ENCODE assay signal across 20 cellular contexts in the genomic region with DNA sequence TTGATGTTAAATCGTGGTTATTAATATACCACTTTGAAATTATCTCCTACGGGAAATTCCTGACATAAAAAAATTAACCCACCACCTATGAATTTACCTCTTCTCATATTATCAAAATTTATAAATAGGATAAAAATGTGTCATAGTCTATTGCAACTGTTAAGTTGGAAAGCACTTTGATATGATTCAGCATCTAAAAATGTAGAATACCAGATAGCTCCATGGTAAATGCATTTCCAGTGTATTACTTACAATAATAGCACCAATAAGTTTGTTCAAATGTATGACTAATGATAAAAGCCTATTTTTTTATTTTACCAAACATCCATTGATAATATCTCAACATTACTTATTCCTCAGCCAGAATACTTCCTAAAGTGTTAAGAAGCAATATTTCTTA. TPM values are rescaled to one million over a fixed set of nuclear protein-coding genes. Genes with fewer than 3 reads are reported as not detected.
DNase-seq lines count a peak whose midpoint lies in the region; ATAC-seq and TF ChIP-seq lines count a peak whose summit lies in the region.
"Had no signal": no experiment of that assay in that cellular context is flagged by ENCODE, and none has a peak within 500 bp of the region (broad histone marks: within the 10 kb centered on the region; RNA-seq: fewer than 3 reads in every experiment).

No MANE protein-coding gene starts in this region.

- no peak overlapping the region for H3K9ac ChIP-seq in PC-3 (ENCODE audit: low read length)

- H3F3A ChIP-seq in PC-3 (ENCODE audit: low read length, unreplicated experiment) = no peaks in the 10 kb centered on the region

- H3K4me3 ChIP-seq in PC-3 (ENCODE audit: low read length) (no peak overlapping the region), choroid plexus epithelial cell (ENCODE audit: low read depth, low read length) (no peak overlapping the region), transverse colon (no peak overlapping the region)
- H3K4me3 ChIP-seq: A549, SJSA1 had no signal

- ATAC-seq in PC-3 (peak; percentile 86), GM19397 (IDR thresholded peaks at IDR 0.05; ENCODE audit: unreplicated experiment) (no peak), GM18511 (IDR thresholded peaks at IDR 0.05; ENCODE audit: unreplicated experiment) (no peak)
- ATAC-seq: A549 had no signal

- intact Hi-C loops in PC-3 (cut with micrococcal nuclease) (loop anchor here (10.0 kb wide), 1 partner anchor 295 kb away; no protein-coding TSS in a partner anchor), transverse colon (cut with DNase I; ENCODE audit: low total_unique reads) (no loop called here)

- H3K79me2 ChIP-seq in PC-3 (ENCODE audit: low read length) = no peaks in the 10 kb centered on the region

- CTCF ChIA-PET in PC-3 (lab: Charles Lee) = no interaction called here

- no TSS peak for BruUV-seq in PC-3 (replicated peaks; lab: Mats Ljungman, UMichigan)

- in situ Hi-C loops in transverse colon (cut with MboI; ENCODE audit: low pct_ligation_motif_present in 1 of 4, low pct_unique_long_range_greater_than_20kb in 1 of 4, low sequenced_read_pairs in 3 of 4) = no loop called here

- H3K9me2 ChIP-seq in PC-3 (replicated peaks; ENCODE audit: low read length) = no peaks in the 10 kb centered on the region

- H3K27ac ChIP-seq in PC-3 (ENCODE audit: low read length) (peak overlapping the region; percentile 49), transverse colon (no peak overlapping the region)
- H3K27ac ChIP-seq: A549, RWPE1, SJSA1 had no signal

- 71 to 74% methylated on average over 2 of the region's 2 CpGs for WGBS in transverse colon (ENCODE audit: low coverage in 1 of 2), 2 donors

- no peak overlapping the region for H2AFZ ChIP-seq in PC-3 (ENCODE audit: low read length)

- no peak for TF ChIP-seq CTCF in PC-3 (conservative IDR thresholded peaks at IDR 0.05; ENCODE audit: low read depth, low read length)
- no peak for TF ChIP-seq CTCF in choroid plexus epithelial cell (conservative IDR thresholded peaks at IDR 0.05; ENCODE audit: low read depth, low read length)
- TF ChIP-seq CTCF in transverse colon (IDR thresholded peaks at IDR 0.05) = no peak

- H3K27me3 ChIP-seq in PC-3 (ENCODE audit: low read length) (no peaks in the 10 kb centered on the region), transverse colon (no peaks in the 10 kb centered on the region)
- H3K27me3 ChIP-seq: SJSA1 had no signal

- no peak for TF ChIP-seq POLR2A in transverse colon (IDR thresholded peaks at IDR 0.05)

- no peaks in the 10 kb centered on the region for H3K36me3 ChIP-seq in PC-3 (ENCODE audit: low read depth, low read length)
- no peaks in the 10 kb centered on the region for H3K36me3 ChIP-seq in transverse colon
- H3K36me3 ChIP-seq: SJSA1 had no signal

- H4K20me1 ChIP-seq in PC-3 (ENCODE audit: low read length) = no peaks in the 10 kb centered on the region

- DNase-seq in ELR (ENCODE audit: low read depth) (peak; percentile 49), PC-3 (peak; percentile 53), choroid plexus epithelial cell (ENCODE audit: low read depth) (peak; percentile 28), iris pigment epithelial cell (ENCODE audit: low read depth) (peak; percentile 44), transverse colon (no peak), activated gamma-delta T cell (lab: John Stamatoyannopoulos, UW) (no peak)
- DNase-seq: COR-L47, DMS153, KG1, NCI-H1105, NCI-H187 treated with DMSO at 0.1 percent for 48 hours, NCI-H2171, NCI-H510A, OCI-M1 had no signal

- no peaks in the 10 kb centered on the region for H3K9me3 ChIP-seq in PC-3 (ENCODE audit: low read length)
- no peaks in the 10 kb centered on the region for H3K9me3 ChIP-seq in transverse colon
- H3K9me3 ChIP-seq: SJSA1 had no signal

- no peak overlapping the region for H3K4me2 ChIP-seq in PC-3 (ENCODE audit: low read length)
- H3K4me2 ChIP-seq: A549 had no signal

- POLR2A ChIA-PET in PC-3 (lab: Charles Lee; ENCODE audit: unreplicated experiment) = interaction anchor here (0.5 kb wide), 1 partner anchor 1465 kb away, joined by 4 read pairs; no protein-coding TSS in a partner anchor

- no peak for TF ChIP-seq EP300 in transverse colon (IDR thresholded peaks at IDR 0.05; ENCODE audit: low read depth)

- H3K4me1 ChIP-seq in PC-3 (ENCODE audit: insufficient read depth, low read length) (peaks cover 5% of the 10 kb centered on the region; the same call in 1 of the 2 replicates), transverse colon (no peaks in the 10 kb centered on the region)
- H3K4me1 ChIP-seq: A549, SJSA1 had no signal

RNA-seq across cellular contexts. Expression of gene KCND2, which starts 13.6 kb away (rescaled TPM):
- total RNA-seq in PC-3 (2014; rRNA removed) (0.17 and 0.33 TPM in 2 replicates), transverse colon (under 1 TPM in 3 of 4 donors, not detected in 1; 0.14 to 1.00 (median 0.32) TPM)
- total RNA-seq: MCF 10A, SJSA1 had no signal

Comparison
In these comparisons a context has a peak if more than half of its experiments do, and no peak if none do; other contexts are left out.
1. DNase-seq: peak in ELR (single experiment), PC-3 (single experiment), choroid plexus epithelial cell (single experiment) and iris pigment epithelial cell (single experiment); none in transverse colon (single experiment) and activated gamma-delta T cell (single experiment).